ENCODE assay signal across 9 cellular contexts in genomic region chr10:58322072-58322834, GRCh38. TPM values are rescaled to one million over a fixed set of nuclear protein-coding genes. Genes with fewer than 3 reads are reported as not detected.
DNase-seq lines count a peak whose midpoint lies in the region; ATAC-seq and TF ChIP-seq lines count a peak whose summit lies in the region.
"Had no signal": no experiment of that assay in that cellular context is flagged by ENCODE, and none has a peak within 500 bp of the region (broad histone marks: within the 10 kb centered on the region; RNA-seq: fewer than 3 reads in every experiment).

No MANE protein-coding gene starts in this region.

- ATAC-seq in GM18858 (IDR thresholded peaks at IDR 0.05; ENCODE audit: unreplicated experiment) (peak; percentile 95), HG02852 (IDR thresholded peaks at IDR 0.05; ENCODE audit: unreplicated experiment) (peak; percentile 83), lower lobe of right lung (peak; percentile 65 to 85)

- peaks cover 7% of the 10 kb centered on the region for H3K4me1 Mint-ChIP-seq in activated T-helper 2 cell treated with anti-CD3 and anti-CD28 coated beads, Interferon-gamma antibody, Interleukin-2, Interleukin-4, amounts not matched to agents 10 μg/mL and 5 μg/mL and 100 μg/mL, durations not matched to agents 14 hours and 24 hours and 36 hours (ENCODE audit: low read depth)

- no peaks in the 10 kb centered on the region for H3K4me1 ChIP-seq in lower lobe of right lung

- no peak for TF ChIP-seq CTCF in lower lobe of right lung (IDR thresholded peaks at IDR 0.05)

- H3K4me3 ChIP-seq in lower lobe of right lung, result no peak overlapping the region
- H3K4me3 ChIP-seq: skin epidermis had no signal

- H3K27ac Mint-ChIP-seq in activated T-helper 2 cell treated with anti-CD3 and anti-CD28 coated beads, Interferon-gamma antibody, Interleukin-2, Interleukin-4, amounts not matched to agents 10 μg/mL and 5 μg/mL and 100 μg/mL, durations not matched to agents 14 hours and 24 hours and 36 hours, result no peak overlapping the region

- H3K27ac ChIP-seq in lower lobe of right lung, result no peak overlapping the region
- H3K27ac ChIP-seq: skin epidermis had no signal

- H3K36me3 Mint-ChIP-seq in activated T-helper 2 cell treated with anti-CD3 and anti-CD28 coated beads, Interferon-gamma antibody, Interleukin-2, Interleukin-4, amounts not matched to agents 10 μg/mL and 5 μg/mL and 100 μg/mL, durations not matched to agents 14 hours and 24 hours and 36 hours (ENCODE audit: low read depth), result no peaks in the 10 kb centered on the region

- no peaks in the 10 kb centered on the region for H3K36me3 ChIP-seq in lower lobe of right lung

- intact Hi-C loops in lower lobe of right lung (cut with DNase I), result no loop called here
- intact Hi-C loops in activated T-helper 2 cell treated with anti-CD3 and anti-CD28 coated beads, Interferon-gamma antibody, Interleukin-2, Interleukin-4, amounts not matched to agents 10 μg/mL and 5 μg/mL and 100 μg/mL, durations not matched to agents 14 hours and 24 hours and 36 hours (cut with micrococcal nuclease), result no loop called here

- no peak overlapping the region for H3K4me3 Mint-ChIP-seq in activated T-helper 2 cell treated with anti-CD3 and anti-CD28 coated beads, Interferon-gamma antibody, Interleukin-2, Interleukin-4, amounts not matched to agents 10 μg/mL and 5 μg/mL and 100 μg/mL, durations not matched to agents 14 hours and 24 hours and 36 hours (ENCODE audit: low read depth)

- H3K27me3 Mint-ChIP-seq in activated T-helper 2 cell treated with anti-CD3 and anti-CD28 coated beads, Interferon-gamma antibody, Interleukin-2, Interleukin-4, amounts not matched to agents 10 μg/mL and 5 μg/mL and 100 μg/mL, durations not matched to agents 14 hours and 24 hours and 36 hours (ENCODE audit: low read depth), result peaks cover 14% of the 10 kb centered on the region

- no peaks in the 10 kb centered on the region for H3K27me3 ChIP-seq in lower lobe of right lung (ENCODE audit: low read depth)

- DNase-seq in OCI-M1 (lab: John Stamatoyannopoulos, UW) (peak; percentile 96), lower lobe of right lung (no peak), NCI-H1930 (lab: John Stamatoyannopoulos, UW) (no peak), DMS 273 treated with DMSO at 0.1 percent for 48 hours (lab: John Stamatoyannopoulos, UW) (no peak), DMS 273 (lab: John Stamatoyannopoulos, UW; ENCODE audit: unreplicated experiment) (no peak)
- DNase-seq in activated T-helper 2 cell treated with anti-CD3 and anti-CD28 coated beads, Interferon-gamma antibody, Interleukin-2, Interleukin-4, amounts not matched to agents 10 μg/mL and 5 μg/mL and 100 μg/mL, durations not matched to agents 14 hours and 24 hours and 36 hours (ENCODE audit: low spot score), result no peak

- H3K9me3 ChIP-seq in lower lobe of right lung, result no peaks in the 10 kb centered on the region

- no peaks in the 10 kb centered on the region for H3K9me3 Mint-ChIP-seq in activated T-helper 2 cell treated with anti-CD3 and anti-CD28 coated beads, Interferon-gamma antibody, Interleukin-2, Interleukin-4, amounts not matched to agents 10 μg/mL and 5 μg/mL and 100 μg/mL, durations not matched to agents 14 hours and 24 hours and 36 hours

RNA-seq across cellular contexts. Expression of gene UBE2D1, which starts 12.6 kb away (rescaled TPM):
- 22.9 TPM for total RNA-seq in lower lobe of right lung
- total RNA-seq in activated T-helper 2 cell treated with anti-CD3 and anti-CD28 coated beads, Interferon-gamma antibody, Interleukin-2, Interleukin-4, amounts not matched to agents 10 μg/mL and 5 μg/mL and 100 μg/mL, durations not matched to agents 14 hours and 24 hours and 36 hours, result 14.8 and 14.9 TPM in 2 replicates

RNA-seq across cellular contexts. Expression of gene CISD1, which starts 53.3 kb away (rescaled TPM):
- 24.5 TPM for total RNA-seq in lower lobe of right lung
- total RNA-seq in activated T-helper 2 cell treated with anti-CD3 and anti-CD28 coated beads, Interferon-gamma antibody, Interleukin-2, Interleukin-4, amounts not matched to agents 10 μg/mL and 5 μg/mL and 100 μg/mL, durations not matched to agents 14 hours and 24 hours and 36 hours, result 39.7 and 43.2 TPM in 2 replicates

RNA-seq across cellular contexts. Expression of gene IPMK, which starts 54.6 kb away (rescaled TPM):
- 7.5 TPM for total RNA-seq in lower lobe of right lung
- 7.5 and 7.7 TPM in 2 replicates for total RNA-seq in activated T-helper 2 cell treated with anti-CD3 and anti-CD28 coated beads, Interferon-gamma antibody, Interleukin-2, Interleukin-4, amounts not matched to agents 10 μg/mL and 5 μg/mL and 100 μg/mL, durations not matched to agents 14 hours and 24 hours and 36 hours
